ENCODE assay signal across 29 cellular contexts in the genomic region with DNA sequence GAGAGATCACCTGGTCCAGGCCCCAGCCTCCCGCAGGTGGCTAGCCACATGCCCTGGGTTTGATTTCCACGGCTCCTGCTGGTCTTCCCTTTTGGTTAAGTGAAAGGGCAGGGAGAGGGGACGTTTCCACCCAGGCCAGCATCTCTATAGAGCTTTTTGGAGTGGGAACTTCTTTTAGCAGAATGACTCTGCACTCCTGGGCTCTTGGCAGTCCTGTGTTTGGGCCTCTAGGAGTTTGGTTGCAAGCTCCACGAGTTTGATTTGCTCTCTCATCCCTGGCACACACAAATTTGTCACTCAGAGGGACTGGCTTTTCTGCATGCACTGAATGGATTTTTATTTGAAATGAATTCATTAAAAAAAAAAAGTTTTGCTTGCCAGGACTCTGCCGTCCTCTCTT. TPM values are rescaled to one million over a fixed set of nuclear protein-coding genes. Genes with fewer than 3 reads are reported as not detected.
DNase-seq lines count a peak whose midpoint lies in the region; TF ChIP-seq lines count a peak whose summit lies in the region.
"Had no signal": no experiment of that assay in that cellular context is flagged by ENCODE, and none has a peak within 500 bp of the region (broad histone marks: within the 10 kb centered on the region; RNA-seq: fewer than 3 reads in every experiment).

No MANE protein-coding gene starts in this region.

- no peak for TF ChIP-seq EP300 in tibial nerve (IDR thresholded peaks at IDR 0.05)

- H2BK20ac ChIP-seq in H9 (ENCODE audit: low read depth, low read length, poor library complexity, severe bottlenecking), result no peak overlapping the region

- H4K8ac ChIP-seq in H9 (replicated peaks; ENCODE audit: insufficient read length, low read depth, low read length), result no peak overlapping the region

- no peak overlapping the region for H3K4ac ChIP-seq in H9 (ENCODE audit: low read depth, low read length)

- H3K27me3 ChIP-seq in H9 (ENCODE audit: insufficient read depth, low read length) (no peaks in the 10 kb centered on the region), skeletal muscle tissue (ENCODE audit: control insufficient read depth in 3 of 3, insufficient read depth in 3 of 3, low read length in 3 of 3) (no peaks in the 10 kb centered on the region), tibial nerve (no peaks in the 10 kb centered on the region)
- H3K27me3 ChIP-seq: pancreas had no signal

- no peak overlapping the region for H2BK5ac ChIP-seq in H9 (ENCODE audit: insufficient read length, low read length)

- intact Hi-C loops in activated T-helper 1 cell treated with anti-CD3 and anti-CD28 coated beads, Interleukin-12 subunit alpha, Interleukin-12 subunit beta, Interleukin-2, Interleukin-4 antibody, amounts not matched to agents 30 ng/mL and 10 ng/mL and 1 ng/mL, durations not matched to agents 14 hours and 24 hours and 36 hours (cut with micrococcal nuclease), result loop anchor here (5.0 kb wide), 1 partner anchor 313 kb away; no protein-coding TSS in a partner anchor

- no peak overlapping the region for H4K5ac ChIP-seq in H9 (ENCODE audit: insufficient read length, low read depth, low read length)

- WGBS in H9 (ENCODE audit: extremely low coverage, insufficient read length, low lambda C conversion rate), result no CpG with 5 or more reads among the region's 5 CpGs
- WGBS in tibial nerve, 2 donors, result 67 to 74% methylated on average over 5 of the region's 5 CpGs

- H3T11ph ChIP-seq in H9 (ENCODE audit: low read length), result no peak overlapping the region

- H2AFZ ChIP-seq in H9 (ENCODE audit: low read length), result no peak overlapping the region
- H2AFZ ChIP-seq: GM23338 had no signal

- H3K14ac ChIP-seq in H9 (ENCODE audit: insufficient read depth, low read length), result no peak overlapping the region

- H4K91ac ChIP-seq in H9 (ENCODE audit: insufficient read length, low read depth, low read length), result no peak overlapping the region

- peaks cover 61 to 71% of the 10 kb centered on the region in 2 experiments for H3K4me1 Mint-ChIP-seq in H9
- H3K4me1 Mint-ChIP-seq in activated T-helper 1 cell treated with anti-CD3 and anti-CD28 coated beads, Interleukin-12 subunit alpha, Interleukin-12 subunit beta, Interleukin-2, Interleukin-4 antibody, amounts not matched to agents 30 ng/mL and 10 ng/mL and 1 ng/mL, durations not matched to agents 14 hours and 24 hours and 36 hours (ENCODE audit: low read depth), result peaks cover 63% of the 10 kb centered on the region

- no peak overlapping the region for H3K18ac ChIP-seq in H9 (ENCODE audit: insufficient read length, low read depth, low read length)

- no peak overlapping the region for H2BK15ac ChIP-seq in H9 (ENCODE audit: low read depth, low read length)

- H4K20me1 ChIP-seq in H9 (ENCODE audit: control insufficient read depth, insufficient read depth, insufficient read length), result no peaks in the 10 kb centered on the region

- no peak overlapping the region for H3K23ac ChIP-seq in H9 (ENCODE audit: insufficient read length, low read depth, low read length)

- H3K9me3 ChIP-seq in H9 (ENCODE audit: control insufficient read depth, low read depth, low read length) (no peaks in the 10 kb centered on the region), skeletal muscle tissue (ENCODE audit: control insufficient read depth in 3 of 3, low read length in 3 of 3) (no peaks in the 10 kb centered on the region), tibial nerve (no peaks in the 10 kb centered on the region)
- H3K9me3 ChIP-seq: pancreas had no signal

- H2AK5ac ChIP-seq in H9 (ENCODE audit: insufficient read length, low read length), result no peak overlapping the region

- H3K23me2 ChIP-seq in H9 (ENCODE audit: insufficient read length, low read depth, low read length, poor library complexity, severe bottlenecking), result no peaks in the 10 kb centered on the region

- peaks cover 7% of the 10 kb centered on the region for H3K79me1 ChIP-seq in H9 (ENCODE audit: insufficient read depth, low read depth, low read length, poor library complexity, severe bottlenecking)

- no peak for TF ChIP-seq CTCF in H9 (conservative IDR thresholded peaks at IDR 0.05)
- no peak for TF ChIP-seq CTCF in tibial nerve (IDR thresholded peaks at IDR 0.05)

- H2BK12ac ChIP-seq in H9 (ENCODE audit: insufficient read length, low read depth, low read length), result no peak overlapping the region

- no peak overlapping the region for H3K4me2 ChIP-seq in H9 (ENCODE audit: insufficient read depth, insufficient read length, low read length)
- H3K4me2 ChIP-seq: GM23338 had no signal

- H3K4me1 ChIP-seq in H9 (ENCODE audit: insufficient read depth, low read length) (peaks cover 10% of the 10 kb centered on the region; the same call in 1 of the 2 replicates), skeletal muscle tissue (ENCODE audit: control insufficient read depth in 3 of 3, insufficient read depth in 3 of 3, low read length in 3 of 3) (peaks cover 35 to 76% (median 68%) of the 10 kb centered on the region in 3 donors), tibial nerve (peaks cover 0 to 9% (median 0%) of the 10 kb centered on the region in 4 donors)
- H3K4me1 ChIP-seq: pancreas had no signal

- peaks cover 7 to 24% (median 12%) of the 10 kb centered on the region in 3 experiments; a peak in 6 of 7 replicates for H3K36me3 Mint-ChIP-seq in H9 (ENCODE audit: insufficient read depth in 1 of 3, low read depth in 3 of 3)
- peaks cover 33% of the 10 kb centered on the region for H3K36me3 Mint-ChIP-seq in activated T-helper 1 cell treated with anti-CD3 and anti-CD28 coated beads, Interleukin-12 subunit alpha, Interleukin-12 subunit beta, Interleukin-2, Interleukin-4 antibody, amounts not matched to agents 30 ng/mL and 10 ng/mL and 1 ng/mL, durations not matched to agents 14 hours and 24 hours and 36 hours (ENCODE audit: low read depth)
- H3K36me3 Mint-ChIP-seq: naive B cell had no signal

- H3K4me3 ChIP-seq in skeletal muscle tissue (ENCODE audit: low read length in 3 of 3) (peak overlapping the region in 1 of 3 donors; percentile 23), tibial nerve (no peak overlapping the region)
- H3K4me3 ChIP-seq: GM23338, pancreas had no signal

- H3K9ac ChIP-seq in H9 (ENCODE audit: extremely low read depth, insufficient read length, low read length), result no peak overlapping the region
- H3K9ac ChIP-seq in skeletal muscle tissue (ENCODE audit: low read depth in 1 of 3, low read length in 3 of 3), result peak overlapping the region; percentile 57 to 69 (median 63)

- no peak for TF ChIP-seq POLR2A in tibial nerve (IDR thresholded peaks at IDR 0.05)

- H3K27ac ChIP-seq in H9 (ENCODE audit: insufficient read length, low read depth, low read length) (no peak overlapping the region), cingulate gyrus (ENCODE audit: low read depth, low read length) (peak overlapping the region; percentile 48), skeletal muscle tissue (ENCODE audit: low read depth, low read length) (peak overlapping the region; percentile 82), tibial nerve (no peak overlapping the region)
- H3K27ac ChIP-seq: epithelial cell of prostate, pancreas had no signal

- H3K27me3 Mint-ChIP-seq in H9 (ENCODE audit: low read depth), result no peaks in the 10 kb centered on the region
- no peaks in the 10 kb centered on the region for H3K27me3 Mint-ChIP-seq in activated T-helper 1 cell treated with anti-CD3 and anti-CD28 coated beads, Interleukin-12 subunit alpha, Interleukin-12 subunit beta, Interleukin-2, Interleukin-4 antibody, amounts not matched to agents 30 ng/mL and 10 ng/mL and 1 ng/mL, durations not matched to agents 14 hours and 24 hours and 36 hours (ENCODE audit: insufficient read depth)
- H3K27me3 Mint-ChIP-seq: activated CD8-positive, alpha-beta T cell treated with anti-CD3 and anti-CD28 coated beads for 36 hours; CD4-positive, alpha-beta T cell; memory B cell; naive B cell; stimulated activated memory B cell treated with anti-CD40 and anti-IgM and Interleukin-4, amounts not matched to agents 10 μg/mL and 1 μg/mL and 100 μg/mL, for 72 hours had no signal

- no peaks in the 10 kb centered on the region; the same call in 1 of the 2 replicates for H3K79me2 ChIP-seq in H9 (ENCODE audit: insufficient read depth, low read length)

- H3K36me3 ChIP-seq in skeletal muscle tissue (ENCODE audit: control insufficient read depth in 3 of 3, insufficient read depth in 3 of 3, low read length in 3 of 3), result peaks cover 0 to 2% (median 0%) of the 10 kb centered on the region in 3 donors
- no peaks in the 10 kb centered on the region for H3K36me3 ChIP-seq in tibial nerve
- H3K36me3 ChIP-seq: pancreas had no signal

- H3K56ac ChIP-seq in H9 (ENCODE audit: insufficient read length, low read depth, low read length), result no peak overlapping the region

- H3K27ac Mint-ChIP-seq in H9, result peak overlapping the region in 2 of 3 experiments; percentile 27 to 85; a peak in 2 of 7 replicates
- no peak overlapping the region for H3K27ac Mint-ChIP-seq in activated T-helper 1 cell treated with anti-CD3 and anti-CD28 coated beads, Interleukin-12 subunit alpha, Interleukin-12 subunit beta, Interleukin-2, Interleukin-4 antibody, amounts not matched to agents 30 ng/mL and 10 ng/mL and 1 ng/mL, durations not matched to agents 14 hours and 24 hours and 36 hours
- H3K27ac Mint-ChIP-seq: activated CD8-positive, alpha-beta T cell treated with anti-CD3 and anti-CD28 coated beads for 36 hours; CD4-positive, alpha-beta T cell; stimulated activated memory B cell treated with anti-CD40 and anti-IgM and Interleukin-4, amounts not matched to agents 10 μg/mL and 1 μg/mL and 100 μg/mL, for 72 hours had no signal

- H2BK120ac ChIP-seq in H9 (ENCODE audit: low read depth, low read length, poor library complexity, severe bottlenecking), result no peak overlapping the region

- no peak overlapping the region for H3K4me3 Mint-ChIP-seq in H9
- no peak overlapping the region for H3K4me3 Mint-ChIP-seq in activated T-helper 1 cell treated with anti-CD3 and anti-CD28 coated beads, Interleukin-12 subunit alpha, Interleukin-12 subunit beta, Interleukin-2, Interleukin-4 antibody, amounts not matched to agents 30 ng/mL and 10 ng/mL and 1 ng/mL, durations not matched to agents 14 hours and 24 hours and 36 hours
- H3K4me3 Mint-ChIP-seq: activated CD8-positive, alpha-beta T cell treated with anti-CD3 and anti-CD28 coated beads for 36 hours; CD4-positive, alpha-beta T cell; GM23338; memory B cell; stimulated activated memory B cell treated with anti-CD40 and anti-IgM and Interleukin-4, amounts not matched to agents 10 μg/mL and 1 μg/mL and 100 μg/mL, for 72 hours had no signal

- no peaks in the 10 kb centered on the region for H3K9me3 Mint-ChIP-seq in H9
- H3K9me3 Mint-ChIP-seq in activated T-helper 1 cell treated with anti-CD3 and anti-CD28 coated beads, Interleukin-12 subunit alpha, Interleukin-12 subunit beta, Interleukin-2, Interleukin-4 antibody, amounts not matched to agents 30 ng/mL and 10 ng/mL and 1 ng/mL, durations not matched to agents 14 hours and 24 hours and 36 hours, result no peaks in the 10 kb centered on the region
- H3K9me3 Mint-ChIP-seq: activated CD8-positive, alpha-beta T cell treated with anti-CD3 and anti-CD28 coated beads for 36 hours; CD4-positive, alpha-beta T cell; GM23338; memory B cell; naive B cell; stimulated activated memory B cell treated with anti-CD40 and anti-IgM and Interleukin-4, amounts not matched to agents 10 μg/mL and 1 μg/mL and 100 μg/mL, for 72 hours had no signal

- DNase-seq in H9, result no peak
- peak; percentile 18 for DNase-seq in myocyte (ENCODE audit: low read depth)
- DNase-seq in HT-29 (ENCODE audit: low spot score), result no peak
- no peak for DNase-seq in activated T-helper 1 cell treated with anti-CD3 and anti-CD28 coated beads, Interleukin-12 subunit alpha, Interleukin-12 subunit beta, Interleukin-2, Interleukin-4 antibody, amounts not matched to agents 30 ng/mL and 10 ng/mL and 1 ng/mL, durations not matched to agents 14 hours and 24 hours and 36 hours (ENCODE audit: low spot score)
- no peak for DNase-seq in tibial nerve (ENCODE audit: low spot score in 2 of 2)
- DNase-seq: activated CD8-positive, alpha-beta T cell treated with anti-CD3 and anti-CD28 coated beads for 36 hours; activated gamma-delta T cell; activated T-cell treated with anti-CD3 and anti-CD28 coated beads for 4 hours; CD4-positive, alpha-beta T cell; DMS153; foreskin fibroblast; GDM1; kidney glomerular epithelial cell; naive B cell; NCI-H1048; NCI-H1930; NCI-H226; NCI-H774; OCI-M1; pancreas; SHP77 treated with DMSO at 0.1 percent for 48 hours; small intestine; SW 1271 had no signal

RNA-seq across cellular contexts. Expression of a gene that starts 32.8 kb away (rescaled TPM):
- 82.6 and 98.5 TPM in 2 replicates for total RNA-seq in H9 (2021)
- 115 and 126 TPM in 2 replicates for total RNA-seq in myocyte
- 95.2 TPM for polyA plus RNA-seq in myocyte (2012)
- 20.4 TPM for total RNA-seq in skeletal muscle tissue
- total RNA-seq in HT-29 (2014; rRNA removed; shearing (Covaris generic)), result 55.8 and 61.2 TPM in 2 replicates
- 272 and 278 TPM in 2 replicates for total RNA-seq in activated T-helper 1 cell treated with anti-CD3 and anti-CD28 coated beads, Interleukin-12 subunit alpha, Interleukin-12 subunit beta, Interleukin-2, Interleukin-4 antibody, amounts not matched to agents 30 ng/mL and 10 ng/mL and 1 ng/mL, durations not matched to agents 14 hours and 24 hours and 36 hours
- total RNA-seq in tibial nerve, result 10 to 100 TPM; 11.5 to 18.3 (median 14.2) TPM

Comparison
In these comparisons a context has a peak if more than half of its experiments do, and no peak if none do; other contexts are left out.
1. H3K27ac ChIP-seq: peak in cingulate gyrus (single experiment) and skeletal muscle tissue (single experiment); none in H9 (single experiment) and tibial nerve (0 of 4).